8 cellular contexts compared by ENCODE assay signal in the genomic region with DNA sequence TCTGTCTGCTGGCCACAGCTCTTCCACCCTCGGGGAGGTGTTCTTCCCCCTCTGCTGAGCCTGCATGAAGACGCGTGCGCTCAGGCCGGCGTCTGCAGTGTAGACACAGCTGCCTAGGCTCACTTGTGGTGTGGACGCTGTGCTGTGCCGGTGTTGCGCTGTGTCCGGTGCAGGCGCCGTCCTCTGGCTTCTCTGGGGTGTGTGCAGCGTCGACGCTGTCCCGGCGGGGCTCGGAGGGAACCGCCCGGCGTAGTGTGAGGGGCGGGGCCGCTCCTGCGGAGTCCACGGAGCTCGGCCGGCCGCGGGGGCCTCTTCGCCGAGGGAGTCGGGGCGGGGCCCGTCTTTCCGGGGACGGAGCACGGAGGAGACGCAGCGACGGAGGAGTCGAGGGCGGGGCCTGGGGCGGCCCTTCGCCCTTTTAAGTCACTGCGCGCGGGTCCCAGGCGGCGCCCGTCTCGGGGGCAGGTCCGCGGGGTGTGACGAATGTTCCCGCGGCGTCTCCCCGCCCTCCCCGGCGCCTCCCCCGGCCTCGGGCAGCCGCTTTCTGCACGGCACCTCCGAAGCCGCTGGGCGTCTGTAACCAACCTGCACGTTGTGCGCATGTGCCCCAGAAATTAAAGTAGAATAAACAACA. TPM values are rescaled to one million over a fixed set of nuclear protein-coding genes. Genes with fewer than 3 reads are reported as not detected.
DNase-seq lines count a peak whose midpoint lies in the region; ATAC-seq and TF ChIP-seq lines count a peak whose summit lies in the region.

No MANE protein-coding gene starts in this region.

- H3K27me3 ChIP-seq in AG04450 (ENCODE audit: control insufficient read depth, insufficient read depth, low read length), result peaks cover 24% of the 10 kb centered on the region
- H3K27me3 ChIP-seq in mesenchymal stem cell (ENCODE audit: control insufficient read depth in 1 of 2, insufficient read depth in 1 of 2, low read length in 2 of 2), result peaks cover 13 to 61% of the 10 kb centered on the region in 2 experiments

- no peak overlapping the region for H3K27ac ChIP-seq in AG04450 (ENCODE audit: low read depth, low read length)
- H3K27ac ChIP-seq in mesenchymal stem cell (ENCODE audit: low read length, poor library complexity, severe bottlenecking), result no peak overlapping the region

- H2BK5ac ChIP-seq in mesenchymal stem cell (ENCODE audit: low read depth, low read length, poor library complexity, severe bottlenecking), result no peak overlapping the region

- peak overlapping the region in 1 of 2 experiments; percentile 29 for H2BK12ac ChIP-seq in mesenchymal stem cell (ENCODE audit: low read length in 2 of 2)

- peak overlapping the region; percentile 83 for H3K27ac Mint-ChIP-seq in activated CD8-positive, alpha-beta T cell treated with anti-CD3 and anti-CD28 coated beads for 36 hours

- H3K4ac ChIP-seq in mesenchymal stem cell (ENCODE audit: low read depth in 1 of 2, low read length in 2 of 2), result peak overlapping the region in 1 of 2 experiments; percentile 57

- POLR2A ChIA-PET in AG04450 (lab: Yijun Ruan, JAX), result interaction anchor here (0.6 to 1.1 kb wide), 4 partner anchors 19 to 137 kb away, joined by 3 to 6 read pairs (median 4); no protein-coding TSS in a partner anchor
- POLR2A ChIA-PET in activated CD8-positive, alpha-beta T cell treated with anti-CD3 and anti-CD28 coated beads for 36 hours (lab: Charles Lee), result interaction anchor here (1.5 to 1.6 kb wide), 2 partner anchors 17 to 44 kb away, joined by 3 to 8 read pairs; no protein-coding TSS in a partner anchor

- peak; percentile 56 for DNase-seq in AG04450 (ENCODE audit: low read depth, low spot score)
- peak; percentile 92 for DNase-seq in NCI-H69 (lab: John Stamatoyannopoulos, UW)
- DNase-seq in activated CD8-positive, alpha-beta T cell treated with anti-CD3 and anti-CD28 coated beads for 36 hours, result peak; percentile 95
- DNase-seq in effector CD8-positive, alpha-beta T cell (lab: John Stamatoyannopoulos, UW), result peak; percentile 88
- DNase-seq in mesenchymal stem cell, result peak; percentile 89
- DNase-seq in stimulated activated CD4-positive, alpha-beta T cell treated with anti-CD3 and anti-CD28 coated beads, TNF-alpha, amount 100 ng/mL, for 48 hours (ENCODE audit: low read depth in 3 of 3), result peak; percentile 84 to 89 (median 89)

- H3K4me2 ChIP-seq in mesenchymal stem cell (ENCODE audit: low read length, poor library complexity, severe bottlenecking), result peak overlapping the region; percentile 49

- ATAC-seq in GM18520 (IDR thresholded peaks at IDR 0.05; ENCODE audit: unreplicated experiment) (peak; percentile 87), HG03097 (IDR thresholded peaks at IDR 0.05; ENCODE audit: low FRiP score, unreplicated experiment) (peak; percentile 93)
- peak; percentile 95 for ATAC-seq in activated CD8-positive, alpha-beta T cell treated with anti-CD3 and anti-CD28 coated beads for 36 hours

- peak overlapping the region; percentile 84 for H4K8ac ChIP-seq in mesenchymal stem cell (ENCODE audit: low read length)

- H2AFZ ChIP-seq in mesenchymal stem cell (ENCODE audit: low read depth, low read length), result peak overlapping the region; percentile 70

- H3K36me3 Mint-ChIP-seq in activated CD8-positive, alpha-beta T cell treated with anti-CD3 and anti-CD28 coated beads for 36 hours (ENCODE audit: low read depth), result peaks cover 7% of the 10 kb centered on the region

- no peak for TF ChIP-seq CTCF in AG04450 (IDR thresholded peaks at IDR 0.05; ENCODE audit: low read depth, low read length)
- peak; percentile 16 for TF ChIP-seq CTCF in activated CD8-positive, alpha-beta T cell treated with anti-CD3 and anti-CD28 coated beads for 36 hours (IDR thresholded peaks at IDR 0.05)

- H3K4me1 ChIP-seq in mesenchymal stem cell (ENCODE audit: control insufficient read depth, insufficient read depth, low read depth, low read length), result peaks cover 12% of the 10 kb centered on the region

- no peak overlapping the region for H2AK5ac ChIP-seq in mesenchymal stem cell (ENCODE audit: low read length, severe bottlenecking)

- H3K14ac ChIP-seq in mesenchymal stem cell (ENCODE audit: low read length in 2 of 2), result no peak overlapping the region

- peak overlapping the region in 1 of 2 experiments; percentile 84 for H3K23ac ChIP-seq in mesenchymal stem cell (ENCODE audit: low read length in 2 of 2)

- H3K36me3 ChIP-seq in mesenchymal stem cell (ENCODE audit: control insufficient read depth in 1 of 2, insufficient read depth in 2 of 2, low read depth in 1 of 2, low read length in 2 of 2), result no peaks in the 10 kb centered on the region

- peak overlapping the region; percentile 80 for H3K9ac ChIP-seq in mesenchymal stem cell (ENCODE audit: low read length)

- H3K4me3 Mint-ChIP-seq in activated CD8-positive, alpha-beta T cell treated with anti-CD3 and anti-CD28 coated beads for 36 hours, result peak overlapping the region; percentile 85

- CTCF ChIA-PET in AG04450 (lab: Charles Lee), result no interaction called here
- CTCF ChIA-PET in activated CD8-positive, alpha-beta T cell treated with anti-CD3 and anti-CD28 coated beads for 36 hours (lab: Charles Lee), result interaction anchor here (1.0 kb wide), 1 partner anchor 36 kb away, joined by 3 read pairs; no protein-coding TSS in a partner anchor

- H3K79me1 ChIP-seq in mesenchymal stem cell (replicated peaks; ENCODE audit: low read length, poor library complexity, severe bottlenecking), result no peaks in the 10 kb centered on the region

- WGBS in mesenchymal stem cell, result 36% methylated on average over 65 of the region's 69 CpGs

- no peak overlapping the region for H2BK120ac ChIP-seq in mesenchymal stem cell (ENCODE audit: low read depth, low read length)

- H4K91ac ChIP-seq in mesenchymal stem cell (ENCODE audit: low read length), result peak overlapping the region; percentile 25

- H3K9me3 Mint-ChIP-seq in activated CD8-positive, alpha-beta T cell treated with anti-CD3 and anti-CD28 coated beads for 36 hours, result peaks cover 9% of the 10 kb centered on the region

- H3K4me3 ChIP-seq in AG04450 (ENCODE audit: low read depth, low read length) (peak overlapping the region; percentile 64), mesenchymal stem cell (ENCODE audit: insufficient read depth in 1 of 2, low read depth in 1 of 2, low read length in 2 of 2) (peak overlapping the region; percentile 50 to 80)

- H2BK15ac ChIP-seq in mesenchymal stem cell (ENCODE audit: low read depth, poor library complexity, severe bottlenecking), result no peak overlapping the region

- peak overlapping the region; percentile 72 to 94 for H3K18ac ChIP-seq in mesenchymal stem cell (ENCODE audit: low read depth in 1 of 2, low read length in 2 of 2)

- H3K9me3 ChIP-seq in AG04450 (ENCODE audit: control insufficient read depth, insufficient read depth, low read length) (peaks cover 31% of the 10 kb centered on the region), mesenchymal stem cell (ENCODE audit: control insufficient read depth, low read length) (peaks cover 15% of the 10 kb centered on the region)

- intact Hi-C loops in activated CD8-positive, alpha-beta T cell treated with anti-CD3 and anti-CD28 coated beads for 36 hours (cut with micrococcal nuclease), result no loop called here

- H3K4me1 Mint-ChIP-seq in activated CD8-positive, alpha-beta T cell treated with anti-CD3 and anti-CD28 coated beads for 36 hours (ENCODE audit: low read depth), result peaks cover 28% of the 10 kb centered on the region

- no peaks in the 10 kb centered on the region for H3K27me3 Mint-ChIP-seq in activated CD8-positive, alpha-beta T cell treated with anti-CD3 and anti-CD28 coated beads for 36 hours

RNA-seq across cellular contexts. Expression of a gene that starts 45.2 kb away (rescaled TPM):
- polyA plus RNA-seq in AG04450 (2011; rRNA removed), result 2.9 and 3.7 TPM in 2 replicates
- polyA minus RNA-seq in AG04450 (2011; rRNA and poly(A)+ RNA removed), result 3.2 and 3.3 TPM in 2 replicates
- 10 to 100 TPM; 35.6 to 41.2 TPM for total RNA-seq in activated CD8-positive, alpha-beta T cell treated with anti-CD3 and anti-CD28 coated beads for 36 hours
- polyA plus RNA-seq in mesenchymal stem cell (2013, experiment 1 of 2), result 16.6 TPM
- 15.7 TPM for polyA plus RNA-seq in mesenchymal stem cell (2013, experiment 2 of 2)

RNA-seq across cellular contexts. Expression of a gene that starts 45.4 kb away (rescaled TPM):
- polyA plus RNA-seq in AG04450 (2011; rRNA removed), result 4.5 and 4.6 TPM in 2 replicates
- polyA minus RNA-seq in AG04450 (2011; rRNA and poly(A)+ RNA removed), result 3.0 and 3.9 TPM in 2 replicates
- 10 to 100 TPM; 24.1 to 25.5 TPM for total RNA-seq in activated CD8-positive, alpha-beta T cell treated with anti-CD3 and anti-CD28 coated beads for 36 hours
- polyA plus RNA-seq in mesenchymal stem cell (2013, experiment 1 of 2), result 4.3 TPM
- 4.4 TPM for polyA plus RNA-seq in mesenchymal stem cell (2013, experiment 2 of 2)
